Comparison of ENCODE assay signal across 21 cellular contexts in the genomic region with DNA sequence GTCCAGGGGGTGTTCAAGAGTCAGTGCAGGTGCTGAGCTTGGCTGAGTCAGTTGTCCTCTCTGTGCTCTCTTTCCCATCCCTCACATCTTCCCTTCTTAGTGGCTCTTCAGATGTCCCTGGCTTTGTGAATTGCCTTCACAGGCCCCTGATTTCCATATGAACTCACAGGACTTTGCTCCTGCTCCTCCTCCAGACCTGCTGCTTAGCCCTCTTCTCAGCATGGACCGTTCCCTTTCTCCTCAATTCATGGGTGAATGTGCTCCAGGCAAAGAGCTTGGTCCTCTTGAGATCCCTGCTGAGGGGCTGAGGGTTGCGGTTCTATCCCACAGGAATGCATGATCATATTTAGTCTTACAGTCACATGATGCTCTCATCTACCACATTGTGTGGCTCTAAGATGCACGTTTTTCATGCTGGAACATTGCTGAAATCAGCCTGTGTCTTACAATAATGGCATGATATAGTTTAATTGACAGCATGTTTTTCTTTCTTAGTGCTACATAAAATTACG.
DNase-seq lines count a peak whose midpoint lies in the region; ATAC-seq lines count a peak whose summit lies in the region.
"Had no signal": no experiment of that assay in that cellular context is flagged by ENCODE, and none has a peak within 500 bp of the region (broad histone marks: within the 10 kb centered on the region; RNA-seq: fewer than 3 reads in every experiment).

No MANE protein-coding gene starts in this region.

- peak; percentile 8 for ATAC-seq in HG03060 (IDR thresholded peaks at IDR 0.05; ENCODE audit: low read depth, unreplicated experiment)
- no peak for ATAC-seq in GM18873 (IDR thresholded peaks at IDR 0.05; ENCODE audit: low FRiP score, unreplicated experiment)
- ATAC-seq: esophagus mucosa, left lobe of liver, T-cell had no signal

- H3K27ac ChIP-seq in caudate nucleus (ENCODE audit: low read depth, low read length) = peak overlapping the region; percentile 42
- H3K27ac ChIP-seq: stomach had no signal

- DNase-seq in EL = peak; percentile 3
- DNase-seq in NCI-H2227 (lab: John Stamatoyannopoulos, UW; ENCODE audit: unreplicated experiment) = peak; percentile 52
- no peak for DNase-seq in caudate nucleus (lab: John Stamatoyannopoulos, UW)
- DNase-seq in NCI-H748 treated with DMSO at 0.1 percent for 48 hours (lab: John Stamatoyannopoulos, UW) = no peak
- no peak for DNase-seq in pons (ENCODE audit: low spot score)
- no peak for DNase-seq in activated CD4-positive, CD25-positive, alpha-beta regulatory T cell treated with anti-CD3 and anti-CD28 coated beads, Interleukin-2, amount 50 U/mL, for 72 hours
- DNase-seq: activated CD4-positive, alpha-beta T cell treated with anti-CD3 and anti-CD28 coated beads, Interleukin-2, amount 50 U/mL, for 4 hours; activated T-cell treated with anti-CD3 and anti-CD28 coated beads for 4 hours; amniotic stem cell; CD4-positive, alpha-beta memory T cell; Kasumi-1; midbrain; NCI-H446; nephron progenitor cell; stimulated activated CD4-positive, alpha-beta T cell treated with anti-CD3 and anti-CD28 coated beads, Interleukin-2, amount 100 ng/mL, for 24 hours; stomach; T-cell had no signal

Comparison
In these comparisons a context has a peak if more than half of its experiments do, and no peak if none do; other contexts are left out.
1. DNase-seq: peak in EL (single experiment) and NCI-H2227 (single experiment); none in caudate nucleus (0 of 61), NCI-H748 treated with DMSO at 0.1 percent for 48 hours (single experiment), pons (single experiment) and activated CD4-positive, CD25-positive, alpha-beta regulatory T cell treated with anti-CD3 and anti-CD28 coated beads, Interleukin-2, amount 50 U/mL, for 72 hours (single experiment).